ENCODE assay signal across 21 cellular contexts in the genomic region with DNA sequence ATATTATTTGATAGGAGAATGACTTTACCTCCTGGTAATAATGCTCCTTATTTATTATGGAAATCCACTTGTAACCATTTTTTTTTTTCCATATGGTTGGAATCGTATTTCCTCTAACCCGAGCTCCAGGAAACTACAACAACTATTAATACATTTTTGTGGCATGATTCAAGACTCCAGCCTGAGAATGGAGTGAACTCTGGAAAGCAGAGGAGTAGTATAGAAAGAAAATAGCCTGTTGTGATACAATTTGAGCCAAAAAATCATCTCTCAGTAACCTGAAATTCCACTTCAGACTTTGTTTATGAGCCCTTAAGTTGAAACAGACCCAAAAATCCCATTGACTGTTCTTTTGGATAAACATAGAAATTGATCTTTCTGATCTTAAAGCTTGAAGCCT.
"Had no signal": no experiment of that assay in that cellular context is flagged by ENCODE, and none has a peak within 500 bp of the region (broad histone marks: within the 10 kb centered on the region; RNA-seq: fewer than 3 reads in every experiment).

No MANE protein-coding gene starts in this region.

- H3K27me3 Mint-ChIP-seq: activated naive CD4-positive, alpha-beta T cell treated with anti-CD3 and anti-CD28 coated beads, Interleukin-2, amount 10 ng/mL, durations not matched to agents 7 days and 5 days; activated naive CD8-positive, alpha-beta T cell treated with anti-CD3 and anti-CD28 coated beads, Interleukin-2, amount 50 U/mL, for 24 hours; progenitor cell of endocrine pancreas; type B pancreatic cell had no signal

- H3K9me3 Mint-ChIP-seq: type B pancreatic cell had no signal

- H3K36me3 Mint-ChIP-seq: activated naive CD4-positive, alpha-beta T cell treated with anti-CD3 and anti-CD28 coated beads, Interleukin-2, amount 10 ng/mL, durations not matched to agents 7 days and 5 days; type B pancreatic cell had no signal

- H3K27me3 ChIP-seq: breast epithelium, heart left ventricle, left lung, testis had no signal

- H3K27ac ChIP-seq: breast epithelium, heart left ventricle, left lung, skin epidermis, testis had no signal

- DNase-seq: activated CD4-positive, CD25-positive, alpha-beta regulatory T cell treated with anti-CD3 and anti-CD28 coated beads, Interleukin-2, amount 50 U/mL, for 72 hours; activated CD8-positive, alpha-beta memory T cell treated with anti-CD3 and anti-CD28 coated beads for 24 hours; activated CD8-positive, alpha-beta memory T cell treated with anti-CD3 and anti-CD28 coated beads, Interleukin-2, amount 50 U/mL, for 48 hours; activated effector memory CD4-positive, alpha-beta T cell treated with Interleukin-2 at 50 U/mL for 16 hours; activated naive CD4-positive, alpha-beta T cell treated with anti-CD3 and anti-CD28 coated beads, Interleukin-2, amount 10 ng/mL, durations not matched to agents 7 days and 5 days; activated naive CD8-positive, alpha-beta T cell treated with anti-CD3 and anti-CD28 coated beads, Interleukin-2, amount 50 U/mL, for 24 hours; activated T-cell treated with anti-CD3 and anti-CD28 coated beads, Interleukin-2, amount 50 U/mL, for 48 hours; anterior cingulate cortex; cortex of kidney; effector CD8-positive, alpha-beta T cell; foreskin melanocyte; heart left ventricle; left lung; mammary epithelial cell; right cardiac atrium; stimulated activated CD4-positive, alpha-beta T cell treated with anti-CD3 and anti-CD28 coated beads, Interleukin-4, amount 100 ng/mL, for 1 hour; testis had no signal

- H3K9me3 ChIP-seq: heart left ventricle, testis had no signal

- H3K4me1 ChIP-seq: breast epithelium, heart left ventricle, left lung, testis had no signal

- H3K4me3 ChIP-seq: breast epithelium, heart left ventricle, left lung, skin epidermis, testis had no signal

- ATAC-seq: activated naive CD8-positive, alpha-beta T cell treated with anti-CD3 and anti-CD28 coated beads, Interleukin-2, amount 50 U/mL, for 24 hours; heart left ventricle; left lung; right cardiac atrium had no signal

- H3K27ac Mint-ChIP-seq: activated naive CD4-positive, alpha-beta T cell treated with anti-CD3 and anti-CD28 coated beads, Interleukin-2, amount 10 ng/mL, durations not matched to agents 7 days and 5 days; activated naive CD8-positive, alpha-beta T cell treated with anti-CD3 and anti-CD28 coated beads, Interleukin-2, amount 50 U/mL, for 24 hours; type B pancreatic cell had no signal

- H3K4me3 Mint-ChIP-seq: activated naive CD4-positive, alpha-beta T cell treated with anti-CD3 and anti-CD28 coated beads, Interleukin-2, amount 10 ng/mL, durations not matched to agents 7 days and 5 days; activated naive CD8-positive, alpha-beta T cell treated with anti-CD3 and anti-CD28 coated beads, Interleukin-2, amount 50 U/mL, for 24 hours; type B pancreatic cell had no signal

- H3K4me1 Mint-ChIP-seq: activated naive CD4-positive, alpha-beta T cell treated with anti-CD3 and anti-CD28 coated beads, Interleukin-2, amount 10 ng/mL, durations not matched to agents 7 days and 5 days; activated naive CD8-positive, alpha-beta T cell treated with anti-CD3 and anti-CD28 coated beads, Interleukin-2, amount 50 U/mL, for 24 hours had no signal

- H3K36me3 ChIP-seq: breast epithelium, heart left ventricle, left lung had no signal
